Comparison of ENCODE assay signal across 18 cellular contexts in genomic region chr22:39498368-39498767, GRCh38. TPM values are rescaled to one million over a fixed set of nuclear protein-coding genes. Genes with fewer than 3 reads are reported as not detected.
A peak's percentile ranks its signal among the peaks of the same experiment; 100 is the strongest.
DNase-seq lines count a peak whose midpoint lies in the region; ATAC-seq and TF ChIP-seq lines count a peak whose summit lies in the region.
"Had no signal": no experiment of that assay in that cellular context is flagged by ENCODE, and none has a peak within 500 bp of the region (broad histone marks: within the 10 kb centered on the region; RNA-seq: fewer than 3 reads in every experiment).

No MANE protein-coding gene starts in this region.

- TF ChIP-seq CTCF in heart right ventricle (IDR thresholded peaks at IDR 0.05), result no peak
- TF ChIP-seq CTCF in stomach (IDR thresholded peaks at IDR 0.05), result no peak
- no peak for TF ChIP-seq CTCF in left lung (IDR thresholded peaks at IDR 0.05)
- no peak for TF ChIP-seq CTCF in WERI-Rb-1 (IDR thresholded peaks at IDR 0.05; ENCODE audit: low read depth, low read length)

- intact Hi-C loops in heart right ventricle (cut with DNase I) (loop anchor here in 1 of 10 donors (10.0 kb wide), 1 partner anchor 64 kb away; no protein-coding TSS in a partner anchor), stomach (cut with DNase I; ENCODE audit: low total_unique reads) (no loop called here), left lung (cut with DNase I) (no loop called here)

- H3K27ac ChIP-seq in heart right ventricle (peak overlapping the region in 6 of 10 donors; percentile 4 to 76 (median 53)), stomach (peak overlapping the region in 3 of 5 donors; percentile 18 to 50 (median 37)), left lung (peak overlapping the region in 1 of 2 donors; percentile 18), WERI-Rb-1 (no peak overlapping the region; the same call in 1 of the 2 replicates)
- H3K27ac ChIP-seq: hepatocyte had no signal

- no peak overlapping the region for H3K4me3 ChIP-seq in heart right ventricle
- no peak overlapping the region for H3K4me3 ChIP-seq in stomach
- H3K4me3 ChIP-seq in left lung, result no peak overlapping the region
- no peak overlapping the region for H3K4me3 ChIP-seq in MG63
- no peak overlapping the region for H3K4me3 ChIP-seq in WERI-Rb-1 (ENCODE audit: low read depth, low read length)
- H3K4me3 ChIP-seq: HAP-1, hepatocyte, K562 had no signal

- H3K27me3 ChIP-seq in heart right ventricle (no peaks in the 10 kb centered on the region), stomach (no peaks in the 10 kb centered on the region), left lung (no peaks in the 10 kb centered on the region), MG63 (no peaks in the 10 kb centered on the region), WERI-Rb-1 (ENCODE audit: insufficient read depth, low read depth, severe bottlenecking) (no peaks in the 10 kb centered on the region)
- H3K27me3 ChIP-seq: hepatocyte had no signal

- no peaks in the 10 kb centered on the region for H3K36me3 ChIP-seq in heart right ventricle
- no peaks in the 10 kb centered on the region for H3K36me3 ChIP-seq in stomach
- H3K36me3 ChIP-seq in left lung, result no peaks in the 10 kb centered on the region
- H3K36me3 ChIP-seq in MG63, result peaks cover 2% of the 10 kb centered on the region
- H3K36me3 ChIP-seq in WERI-Rb-1, result peaks cover under 1% of the 10 kb centered on the region; the same call in 1 of the 2 replicates

- ATAC-seq in heart right ventricle, result peak in 1 of 8 donors; percentile 15
- no peak for ATAC-seq in left lung
- ATAC-seq: K562, Panc1, T-cell had no signal

- DNase-seq in NCI-H1417 (lab: John Stamatoyannopoulos, UW), result peak in 2 of 3 experiments; percentile 66 to 82
- no peak for DNase-seq in NCI-H1417 treated with DMSO at 0.1 percent for 48 hours (lab: John Stamatoyannopoulos, UW)
- DNase-seq in NCI-H2227 (lab: John Stamatoyannopoulos, UW; ENCODE audit: unreplicated experiment), result peak; percentile 52
- DNase-seq in heart right ventricle, result peak in 1 of 2 donors; percentile 83
- peak; percentile 47 for DNase-seq in stomach
- no peak for DNase-seq in left lung
- DNase-seq in MG63, result no peak
- DNase-seq in WERI-Rb-1, result no peak
- DNase-seq: activated CD4-positive, alpha-beta T cell treated with anti-CD3 and anti-CD28 coated beads for 48 hours; activated T-cell treated with anti-CD3 and anti-CD28 coated beads, Interleukin-2, amount 50 U/mL, for 24 hours; Caco-2; erythroblast; nephron progenitor cell; T-cell had no signal

- H3K9me3 ChIP-seq in heart right ventricle (no peaks in the 10 kb centered on the region), stomach (no peaks in the 10 kb centered on the region), left lung (no peaks in the 10 kb centered on the region), MG63 (no peaks in the 10 kb centered on the region), WERI-Rb-1 (ENCODE audit: severe bottlenecking) (no peaks in the 10 kb centered on the region)
- H3K9me3 ChIP-seq: Caco-2, HAP-1 had no signal

- TF ChIP-seq POLR2A in stomach (IDR thresholded peaks at IDR 0.05), result no peak

- TF ChIP-seq EP300 in stomach (IDR thresholded peaks at IDR 0.05), result no peak

- H3K4me1 ChIP-seq in heart right ventricle (peaks cover 23 to 71% (median 46%) of the 10 kb centered on the region in 9 donors), stomach (peaks cover 34 to 58% (median 42%) of the 10 kb centered on the region in 4 donors), left lung (peaks cover 16 to 53% of the 10 kb centered on the region in 2 donors)

- WGBS in heart right ventricle, 2 donors, result 24 to 28% methylated on average over 2 of the region's 2 CpGs
- WGBS in stomach, 5 donors, result 15 to 33% (median 29%) methylated on average over 2 of the region's 2 CpGs

RNA-seq across cellular contexts. Expression of gene MIEF1, which starts 3.7 kb away (rescaled TPM):
- total RNA-seq in heart right ventricle (10 to 100 TPM; 12.8 to 35.8 (median 17.5) TPM), stomach (10 to 100 TPM; 15.8 to 47.3 (median 20.0) TPM), left lung (10 to 100 TPM; 16.1 to 27.2 TPM)
- polyA plus RNA-seq in heart right ventricle (1 to 10 TPM; 7.0 to 9.1 TPM), stomach (1 to 10 TPM; 5.1 to 9.5 (median 8.8) TPM)
- 32.3 and 32.7 TPM in 2 replicates for total RNA-seq in MG63 (2014; rRNA removed; shearing (Covaris generic); ENCODE audit: low replicate concordance)

RNA-seq across cellular contexts. Expression of gene ATF4, which starts 22.0 kb away (rescaled TPM):
- total RNA-seq in heart right ventricle, result 100 to 1,000 TPM in 9 of 10 donors, 10 to 100 TPM in 1; 95.2 to 319 (median 133) TPM
- 100 to 1,000 TPM; 439 to 637 TPM for polyA plus RNA-seq in heart right ventricle
- 100 to 1,000 TPM; 155 to 438 (median 370) TPM for total RNA-seq in stomach
- polyA plus RNA-seq in stomach, result 100 to 1,000 TPM; 592 to 929 (median 872) TPM
- 100 to 1,000 TPM; 204 to 308 TPM for total RNA-seq in left lung
- 345 and 436 TPM in 2 replicates for total RNA-seq in MG63 (2014; rRNA removed; shearing (Covaris generic); ENCODE audit: low replicate concordance)

RNA-seq across cellular contexts. Expression of gene RPS19BP1, which starts 34.2 kb away (rescaled TPM):
- total RNA-seq in heart right ventricle (10 to 100 TPM; 31.3 to 64.0 (median 37.2) TPM), stomach (100 to 1,000 TPM in 2 of 5 donors, 10 to 100 TPM in 3; 36.9 to 684 (median 86.5) TPM), left lung (10 to 100 TPM; 63.5 to 88.4 TPM)
- polyA plus RNA-seq in heart right ventricle (100 to 1,000 TPM; 154 to 222 TPM), stomach (100 to 1,000 TPM; 195 to 221 (median 200) TPM)
- 138 and 161 TPM in 2 replicates for total RNA-seq in MG63 (2014; rRNA removed; shearing (Covaris generic); ENCODE audit: low replicate concordance)

RNA-seq across cellular contexts. Expression of gene MGAT3, which starts 41.6 kb away (rescaled TPM):
- 10 to 100 TPM in 1 of 10 donors, 1 to 10 TPM in 9; 1.8 to 14.0 (median 4.3) TPM for total RNA-seq in heart right ventricle
- polyA plus RNA-seq in heart right ventricle, result 1 to 10 TPM; 1.8 to 2.9 TPM
- total RNA-seq in stomach, result 10 to 100 TPM in 1 of 5 donors, 1 to 10 TPM in 3, under 1 TPM in 1; 0.89 to 12.0 (median 1.8) TPM
- polyA plus RNA-seq in stomach, result 1 to 10 TPM; 1.1 to 2.9 (median 1.4) TPM
- total RNA-seq in left lung, result 1 to 10 TPM; 6.7 to 8.8 TPM
- 0.20 TPM in 1 of 2 replicates, not detected in the other for total RNA-seq in MG63 (2014; rRNA removed; shearing (Covaris generic); ENCODE audit: low replicate concordance)

Comparison
In these comparisons a context has a peak if more than half of its experiments do, and no peak if none do; other contexts are left out.
1. DNase-seq: peak in NCI-H1417 (2 of 3), NCI-H2227 (single experiment) and stomach (single experiment); none in NCI-H1417 treated with DMSO at 0.1 percent for 48 hours (single experiment), left lung (0 of 2), MG63 (single experiment) and WERI-Rb-1 (single experiment).